In genomic region chr13:78913656-78914055, GRCh38 we compare ENCODE assay signal across 31 cellular contexts.
"Had no signal": no experiment of that assay in that cellular context is flagged by ENCODE, and none has a peak within 500 bp of the region (broad histone marks: within the 10 kb centered on the region; RNA-seq: fewer than 3 reads in every experiment).

No MANE protein-coding gene starts in this region.

- H3K4me1 ChIP-seq: neural progenitor cell, parathyroid adenoma, psoas muscle, spleen, suprapubic skin, testis, tibial artery, transverse colon, vagina had no signal

- H3K36me3 ChIP-seq: neural progenitor cell, ovary, spleen, suprapubic skin, tibial artery, transverse colon, vagina had no signal

- H3K4me3 Mint-ChIP-seq: natural killer cell; nephron; neural progenitor cell; stimulated activated memory B cell treated with anti-CD40 and anti-IgM and Interleukin-4, amounts not matched to agents 10 μg/mL and 1 μg/mL and 100 μg/mL, for 72 hours; stimulated activated naive CD8-positive, alpha-beta T cell treated with anti-CD3 and anti-CD28 coated beads, Interleukin-15, amount 100 ng/mL, for 72 hours; type B pancreatic cell had no signal

- FAIRE-seq: urothelium cell line had no signal

- DNase-seq: natural killer cell; occipital lobe; ovary; posterior cingulate gyrus; psoas muscle; right cardiac atrium; spleen; stimulated activated CD4-positive, alpha-beta T cell treated with anti-CD3 and anti-CD28 coated beads, Interleukin-12 subunit alpha, Interleukin-12 subunit beta, amount 100 ng/mL, for 4 hours; stimulated activated CD4-positive, alpha-beta T cell treated with anti-CD3 and anti-CD28 coated beads, Interleukin-1b, Interleukin-23, amount 100 ng/mL, for 48 hours; stimulated activated CD4-positive, alpha-beta T cell treated with anti-CD3 and anti-CD28 coated beads, Interleukin-4, amount 100 ng/mL, for 1 hour; stimulated activated CD4-positive, alpha-beta T cell treated with anti-CD3 and anti-CD28 coated beads, Interleukin-4, amount 100 ng/mL, for 4 hours; stimulated activated CD8-positive, alpha-beta memory T cell treated with anti-CD3 and anti-CD28 coated beads, Interleukin-4, amount 100 ng/mL, for 48 hours; stimulated activated naive CD4-positive, alpha-beta T cell; stimulated activated naive CD8-positive, alpha-beta T cell treated with anti-CD3 and anti-CD28 coated beads, Interleukin-15, amount 100 ng/mL, for 72 hours; stimulated activated naive CD8-positive, alpha-beta T cell treated with anti-CD3 and anti-CD28 coated beads, Interleukin-15, Interleukin-2, amounts not matched to agents 100 U/mL and 50 U/mL, for 24 hours; substantia nigra; testis; tibial artery; transverse colon had no signal

- H3K9me3 Mint-ChIP-seq: nephron; neural progenitor cell; stimulated activated memory B cell treated with anti-CD40 and anti-IgM and Interleukin-4, amounts not matched to agents 10 μg/mL and 1 μg/mL and 100 μg/mL, for 72 hours; stimulated activated naive CD8-positive, alpha-beta T cell treated with anti-CD3 and anti-CD28 coated beads, Interleukin-15, amount 100 ng/mL, for 72 hours; type B pancreatic cell had no signal

- H3K27me3 Mint-ChIP-seq: stimulated activated naive CD8-positive, alpha-beta T cell treated with anti-CD3 and anti-CD28 coated beads, Interleukin-15, amount 100 ng/mL, for 72 hours had no signal

- H3K4me3 ChIP-seq: neural progenitor cell, ovary, psoas muscle, skin epidermis, smooth muscle cell, spleen, suprapubic skin, testis, tibial artery, transverse colon, vagina had no signal

- H3K4me2 ChIP-seq: neural progenitor cell, smooth muscle cell had no signal

- H3K9ac ChIP-seq: neural progenitor cell, parathyroid adenoma had no signal

- H3K27ac ChIP-seq: neural progenitor cell, ovary, parathyroid adenoma, psoas muscle, skin epidermis, spleen, suprapubic skin, testis, tibial artery, transverse colon, vagina had no signal

- H3K36me3 Mint-ChIP-seq: natural killer cell; neural progenitor cell; stimulated activated memory B cell treated with anti-CD40 and anti-IgM and Interleukin-4, amounts not matched to agents 10 μg/mL and 1 μg/mL and 100 μg/mL, for 72 hours; type B pancreatic cell had no signal

- ATAC-seq: natural killer cell; psoas muscle; right cardiac atrium; sciatic nerve; stimulated activated memory B cell treated with anti-CD40 and anti-IgM and Interleukin-4, amounts not matched to agents 10 μg/mL and 1 μg/mL and 100 μg/mL, for 72 hours; stimulated activated naive CD8-positive, alpha-beta T cell treated with anti-CD3 and anti-CD28 coated beads, Interleukin-15, amount 100 ng/mL, for 72 hours; stimulated activated naive CD8-positive, alpha-beta T cell treated with anti-CD3 and anti-CD28 coated beads, Interleukin-15, Interleukin-2, amounts not matched to agents 100 U/mL and 50 U/mL, for 24 hours had no signal

- H3K9me3 ChIP-seq: ovary, psoas muscle, spleen, suprapubic skin, testis, tibial artery, transverse colon, vagina had no signal

- H3K4me1 Mint-ChIP-seq: natural killer cell; nephron; neural progenitor cell; stimulated activated memory B cell treated with anti-CD40 and anti-IgM and Interleukin-4, amounts not matched to agents 10 μg/mL and 1 μg/mL and 100 μg/mL, for 72 hours; stimulated activated naive CD8-positive, alpha-beta T cell treated with anti-CD3 and anti-CD28 coated beads, Interleukin-15, amount 100 ng/mL, for 72 hours had no signal

- H3K27me3 ChIP-seq: neural progenitor cell, ovary, spleen, suprapubic skin, testis, tibial artery, transverse colon, vagina had no signal

- H3K79me2 ChIP-seq: parathyroid adenoma had no signal

- H3K27ac Mint-ChIP-seq: natural killer cell; nephron; neural progenitor cell; progenitor cell of endocrine pancreas; stimulated activated memory B cell treated with anti-CD40 and anti-IgM and Interleukin-4, amounts not matched to agents 10 μg/mL and 1 μg/mL and 100 μg/mL, for 72 hours; stimulated activated naive CD8-positive, alpha-beta T cell treated with anti-CD3 and anti-CD28 coated beads, Interleukin-15, amount 100 ng/mL, for 72 hours; type B pancreatic cell had no signal

- H2AFZ ChIP-seq: neural progenitor cell, parathyroid adenoma had no signal
